Comparison of ENCODE assay signal across 1 cellular context in the genomic region with DNA sequence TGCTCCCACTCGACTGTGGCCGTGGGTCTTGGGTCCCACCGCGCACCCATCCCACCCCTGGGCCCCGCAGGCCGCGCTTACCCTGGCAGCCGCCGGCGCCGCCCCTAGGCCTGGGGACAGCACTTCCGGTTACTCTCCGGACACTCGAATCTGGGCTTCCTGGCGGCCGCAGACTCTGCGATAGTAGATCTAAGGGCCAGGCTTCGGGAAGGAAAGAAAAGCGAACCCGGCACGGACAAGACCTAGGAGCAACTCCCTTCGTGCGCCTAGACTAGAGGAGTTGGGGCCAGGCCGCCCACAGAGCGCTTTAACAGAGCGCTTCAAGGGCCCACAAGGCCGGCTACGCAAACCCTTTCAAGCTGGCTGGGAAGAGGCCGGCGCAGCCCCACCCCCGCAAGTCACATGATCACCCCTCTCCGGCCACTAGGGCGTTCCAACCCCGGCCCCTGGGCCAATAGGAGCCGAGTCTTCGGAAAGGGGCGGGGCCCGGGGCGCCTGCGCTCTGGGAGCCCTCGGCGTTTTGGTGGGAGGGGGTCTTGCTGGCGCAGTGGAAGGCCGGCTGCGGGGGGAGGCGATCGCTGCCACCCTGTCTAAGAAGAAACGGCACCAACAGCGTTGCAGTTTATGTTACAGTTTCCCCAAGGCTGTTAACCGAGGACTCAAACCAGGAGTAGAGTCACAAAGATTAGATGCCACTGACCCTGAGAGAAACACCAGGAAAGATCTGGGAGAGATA.
TF ChIP-seq lines count a peak whose summit lies in the region.

A gene with protein sequence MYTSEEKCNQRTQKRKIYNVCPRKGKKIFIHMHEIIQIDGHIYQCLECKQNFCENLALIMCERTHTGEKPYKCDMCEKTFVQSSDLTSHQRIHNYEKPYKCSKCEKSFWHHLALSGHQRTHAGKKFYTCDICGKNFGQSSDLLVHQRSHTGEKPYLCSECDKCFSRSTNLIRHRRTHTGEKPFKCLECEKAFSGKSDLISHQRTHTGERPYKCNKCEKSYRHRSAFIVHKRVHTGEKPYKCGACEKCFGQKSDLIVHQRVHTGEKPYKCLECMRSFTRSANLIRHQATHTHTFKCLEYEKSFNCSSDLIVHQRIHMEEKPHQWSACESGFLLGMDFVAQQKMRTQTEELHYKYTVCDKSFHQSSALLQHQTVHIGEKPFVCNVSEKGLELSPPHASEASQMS (minus strand): TSS at position 387 of the 736 bp plus-strand sequence. CDS start 21,193 bp downstream, outside the sequence.

TF ChIP-seq in neural cell, 6 proteins besides CTCF, POLR2A, EP300 and RAD21 (continued from another document):
- peak; percentile 18 for TF ChIP-seq REST (IDR thresholded peaks at IDR 0.05; ENCODE audit: borderline replicate concordance)
